In the genomic region with DNA sequence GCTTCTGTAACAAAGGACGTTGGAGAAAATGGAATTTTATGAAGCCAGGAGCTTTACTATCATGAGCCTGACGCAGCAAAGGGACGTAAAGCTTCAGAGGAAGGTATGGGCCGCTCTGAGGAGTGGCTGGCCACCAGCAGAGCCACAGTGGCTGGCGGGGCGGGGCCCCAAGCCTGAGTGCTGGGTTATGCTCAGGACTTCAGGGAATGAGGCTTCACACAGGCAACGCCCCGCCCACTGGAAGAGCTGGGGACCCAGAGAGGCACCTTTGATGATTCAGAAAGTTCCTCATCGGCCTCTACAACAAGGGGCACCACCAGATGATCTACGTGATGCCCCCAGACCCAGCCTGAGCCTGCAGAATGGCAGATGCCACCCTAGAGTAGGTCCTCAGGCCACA, we compare ENCODE assay signal across 17 cellular contexts. TPM values are rescaled to one million over a fixed set of nuclear protein-coding genes. Genes with fewer than 3 reads are reported as not detected.
DNase-seq lines count a peak whose midpoint lies in the region; ATAC-seq, FAIRE-seq and TF ChIP-seq lines count a peak whose summit lies in the region.
"Had no signal": no experiment of that assay in that cellular context is flagged by ENCODE, and none has a peak within 500 bp of the region (broad histone marks: within the 10 kb centered on the region; RNA-seq: fewer than 3 reads in every experiment).

No MANE protein-coding gene starts in this region.

- H3K4me3 Mint-ChIP-seq in activated T-cell treated with anti-CD3 and anti-CD28 coated beads, Interleukin-2, amount 50 U/mL, for 24 hours = no peak overlapping the region
- no peak overlapping the region for H3K4me3 Mint-ChIP-seq in activated T-cell treated with anti-CD3 and anti-CD28 coated beads, Interleukin-2, amount 50 U/mL, for 4 hours
- H3K4me3 Mint-ChIP-seq in neural crest cell = no peak overlapping the region
- H3K4me3 Mint-ChIP-seq: CD8-positive, alpha-beta memory T cell; GM23338 had no signal

- BruUV-seq in K562 (replicated peaks; lab: Mats Ljungman, UMichigan) = no TSS peak

- H3K79me2 ChIP-seq in K562 (ENCODE audit: control insufficient read depth, insufficient read depth, low read length) = peaks cover 30% of the 10 kb centered on the region

- H3K9me3 Mint-ChIP-seq in activated T-cell treated with anti-CD3 and anti-CD28 coated beads, Interleukin-2, amount 50 U/mL, for 24 hours = no peaks in the 10 kb centered on the region
- no peaks in the 10 kb centered on the region for H3K9me3 Mint-ChIP-seq in activated T-cell treated with anti-CD3 and anti-CD28 coated beads, Interleukin-2, amount 50 U/mL, for 4 hours
- no peaks in the 10 kb centered on the region for H3K9me3 Mint-ChIP-seq in neural crest cell
- H3K9me3 Mint-ChIP-seq: CD8-positive, alpha-beta memory T cell; GM23338 had no signal

- H3K4me1 ChIP-seq in A549 (peaks cover 25% of the 10 kb centered on the region), K562 (replicated peaks in 1 of 2; ENCODE audit: control insufficient read depth in 2 of 2, insufficient read depth in 2 of 2, low read length in 2 of 2) (0 out of 5 replicates have a peak, but pooled peaks cover 0 to 3% of the 10 kb centered on the region in 2 experiments)
- H3K4me1 ChIP-seq: BLaER1, Caco-2 had no signal

- H3K27ac ChIP-seq in A549 (0 out of 6 replicates have a peak overlapping the region, but pooled peaks of 1 of the 2 experiments have one; percentile 9), K562 (ENCODE audit: extremely low read depth, low read depth, low read length) (no peak overlapping the region)
- H3K27ac ChIP-seq: 22Rv1, BLaER1 had no signal

- POLR2A ChIA-PET in A549 (lab: Yijun Ruan, JAX) = interaction anchor here (1.2 to 3.0 kb wide), 2 partner anchors 9 to 19 kb away, joined by 5 to 10 read pairs; a partner anchor contains a TSS
- POLR2A ChIA-PET in K562 (lab: Yijun Ruan, JAX) = interaction anchor here (1.4 to 3.7 kb wide), 2 partner anchors 8 to 20 kb away, joined by 9 to 19 read pairs; a partner anchor contains a TSS

- no peak for ATAC-seq in activated T-cell treated with anti-CD3 and anti-CD28 coated beads, Interleukin-2, amount 50 U/mL, for 4 hours
- peak; percentile 17 to 29; a peak in 2 of 6 replicates for ATAC-seq in A549
- no peak for ATAC-seq in K562
- no peak for ATAC-seq in HG02798 (IDR thresholded peaks at IDR 0.05; ENCODE audit: poor library complexity, unreplicated experiment)
- ATAC-seq: GM23338 had no signal

- no peak overlapping the region for H3K9ac ChIP-seq in K562 (ENCODE audit: insufficient read depth in 1 of 2, low read depth in 2 of 2, low read length in 2 of 2)
- H3K9ac ChIP-seq: BLaER1 had no signal

- FAIRE-seq in A549 (lab: Jason Lieb, UNC) (no peak), K562 (lab: Jason Lieb, UNC) (no peak)
- FAIRE-seq: GM18507 had no signal

- H3K27me3 Mint-ChIP-seq in activated T-cell treated with anti-CD3 and anti-CD28 coated beads, Interleukin-2, amount 50 U/mL, for 24 hours = no peaks in the 10 kb centered on the region
- no peaks in the 10 kb centered on the region for H3K27me3 Mint-ChIP-seq in activated T-cell treated with anti-CD3 and anti-CD28 coated beads, Interleukin-2, amount 50 U/mL, for 4 hours (ENCODE audit: low read depth)
- no peaks in the 10 kb centered on the region for H3K27me3 Mint-ChIP-seq in neural crest cell (ENCODE audit: low read depth)
- H3K27me3 Mint-ChIP-seq: CD8-positive, alpha-beta memory T cell had no signal

- H4K20me1 ChIP-seq in K562 (replicated peaks; ENCODE audit: control insufficient read depth, insufficient read depth, low read length) = no peaks in the 10 kb centered on the region; the same call in 1 of the 2 replicates

- no peaks in the 10 kb centered on the region for H3K9me3 ChIP-seq in A549
- H3K9me3 ChIP-seq in K562 (replicated peaks; ENCODE audit: control insufficient read depth, insufficient read depth, low read depth, low read length) = no peaks in the 10 kb centered on the region
- H3K9me3 ChIP-seq: BLaER1, Caco-2 had no signal

- WGBS in A549 (ENCODE audit: missing lambda C conversion rate) = 87% methylated on average over 10 of the region's 10 CpGs
- 88% methylated on average over 10 of the region's 10 CpGs for WGBS in K562 (ENCODE audit: insufficient coverage, low coverage, missing lambda C conversion rate)

- peaks cover 98% of the 10 kb centered on the region for H3K36me3 ChIP-seq in K562 (ENCODE audit: control insufficient read depth, insufficient read depth, low read length)

- intact Hi-C loops in K562 (cut with micrococcal nuclease) (no loop called here), head of caudate nucleus (cut with DNase I) (no loop called here)

- TF ChIP-seq POLR2A in A549 (IDR thresholded peaks at IDR 0.05; ENCODE audit: low read length) (no peak), K562 (conservative IDR thresholded peaks at IDR 0.05) (no peak)

- H3K4me3 ChIP-seq in A549 (no peak overlapping the region), K562 (no peak overlapping the region)
- H3K4me3 ChIP-seq: BLaER1, GM23338 had no signal

- peaks cover 8% of the 10 kb centered on the region for H3K4me1 Mint-ChIP-seq in activated T-cell treated with anti-CD3 and anti-CD28 coated beads, Interleukin-2, amount 50 U/mL, for 24 hours (ENCODE audit: low read depth)
- peaks cover 5% of the 10 kb centered on the region for H3K4me1 Mint-ChIP-seq in activated T-cell treated with anti-CD3 and anti-CD28 coated beads, Interleukin-2, amount 50 U/mL, for 4 hours (ENCODE audit: low read depth)
- H3K4me1 Mint-ChIP-seq in neural crest cell = no peaks in the 10 kb centered on the region
- H3K4me1 Mint-ChIP-seq: GM23338 had no signal

- in situ Hi-C loops in K562 (cut with MboI) (no loop called here), G401 (cut with HindIII; ENCODE audit: low sequenced_read_pairs) (no loop called here)

- no peak overlapping the region for H2AFZ ChIP-seq in K562 (ENCODE audit: low read depth, low read length)
- H2AFZ ChIP-seq: GM23338 had no signal

- H3K4me2 ChIP-seq in A549 = no peak overlapping the region
- H3K4me2 ChIP-seq in K562 (ENCODE audit: insufficient read depth, low read length) = no peak overlapping the region
- H3K4me2 ChIP-seq: BLaER1, GM23338 had no signal

- H3K27ac Mint-ChIP-seq in activated T-cell treated with anti-CD3 and anti-CD28 coated beads, Interleukin-2, amount 50 U/mL, for 24 hours = peak overlapping the region; percentile 33
- peak overlapping the region; percentile 35 for H3K27ac Mint-ChIP-seq in neural crest cell (ENCODE audit: unreplicated experiment)
- H3K27ac Mint-ChIP-seq: CD8-positive, alpha-beta memory T cell; GM23338 had no signal

- TF ChIP-seq RAD21 in A549 (conservative IDR thresholded peaks at IDR 0.05 in 1 of 2, IDR thresholded peaks at IDR 0.05 in 1 of 2) (no peak), K562 (CRISPR knock-in tag; conservative IDR thresholded peaks at IDR 0.05 in 1 of 2, IDR thresholded peaks at IDR 0.05 in 1 of 2) (no peak)

- H3K36me3 Mint-ChIP-seq in activated T-cell treated with anti-CD3 and anti-CD28 coated beads, Interleukin-2, amount 50 U/mL, for 24 hours (ENCODE audit: low read depth) = peaks cover 96% of the 10 kb centered on the region
- peaks cover 44% of the 10 kb centered on the region for H3K36me3 Mint-ChIP-seq in activated T-cell treated with anti-CD3 and anti-CD28 coated beads, Interleukin-2, amount 50 U/mL, for 4 hours (ENCODE audit: insufficient read depth)
- H3K36me3 Mint-ChIP-seq in neural crest cell (ENCODE audit: low read depth) = peaks cover 14% of the 10 kb centered on the region

- no peaks in the 10 kb centered on the region for H3K9me1 ChIP-seq in K562 (ENCODE audit: control insufficient read depth, insufficient read depth, low read length)

- no peak for DNase-seq in activated T-cell treated with anti-CD3 and anti-CD28 coated beads, Interleukin-2, amount 50 U/mL, for 24 hours
- DNase-seq in activated T-cell treated with anti-CD3 and anti-CD28 coated beads, Interleukin-2, amount 50 U/mL, for 4 hours = no peak
- DNase-seq in A549 (ENCODE audit: low read depth in 1 of 2, low spot score in 1 of 2) (no peak), K562 (ENCODE audit: extremely low read depth in 1 of 4, low spot score in 3 of 4) (no peak), neural crest cell (ENCODE audit: low read depth, low spot score) (no peak), head of caudate nucleus (no peak), G401 (ENCODE audit: low spot score) (no peak)
- DNase-seq: AML-193; Caco-2; CD8-positive, alpha-beta memory T cell; DND-41; H7 had no signal

- H3K27me3 ChIP-seq in K562 (ENCODE audit: control insufficient read depth in 2 of 2, insufficient read depth in 2 of 2, low read length in 2 of 2) = no peaks in the 10 kb centered on the region
- H3K27me3 ChIP-seq: BLaER1 had no signal

- TF ChIP-seq EP300 in A549 (IDR thresholded peaks at IDR 0.05) = no peak
- TF ChIP-seq EP300 in K562 (IDR thresholded peaks at IDR 0.05; ENCODE audit: low read length) = no peak

- CTCF ChIA-PET in A549 (lab: Yijun Ruan, JAX) = interaction anchor here (0.6 to 2.3 kb wide), 5 partner anchors 9 to 790 kb away, joined by 3 to 13 read pairs (median 3); a partner anchor contains a TSS
- CTCF ChIA-PET in K562 (lab: Yijun Ruan, JAX; ENCODE audit: low intra/inter-chr PET ratio) = no interaction called here

- TF ChIP-seq CTCF in A549 (IDR thresholded peaks at IDR 0.05) (no peak), K562 (IDR thresholded peaks at IDR 0.05 in 2 of 3, conservative IDR thresholded peaks at IDR 0.05 in 1 of 3; ENCODE audit: insufficient read depth in 2 of 3, low read depth in 1 of 3, low read length in 3 of 3) (no peak), neural crest cell (conservative IDR thresholded peaks at IDR 0.05) (no peak)

RNA-seq across cellular contexts. Expression of a gene that starts 8.8 kb away (rescaled TPM):
- total RNA-seq in activated T-cell treated with anti-CD3 and anti-CD28 coated beads, Interleukin-2, amount 50 U/mL, for 4 hours = 100 to 1,000 TPM; 181 to 194 (median 181) TPM
- polyA plus RNA-seq in A549 (2011; rRNA removed) (120 and 134 TPM in 2 replicates), A549 (2017; fragmentation: RNase III; extraction: RNeasy Plus Mini Kit Qiagen cat#74134 plus additional on column Dnase treatment) (111 to 123 TPM (median 116 TPM) in 3 replicates), K562 (2011; rRNA removed) (116 and 135 TPM in 2 replicates), K562 (2014; fragmentation: Illumina TruSeq; extraction: Trizol) (129 and 135 TPM in 2 replicates), K562 (2014; fragmentation: Nextera tagmentation; extraction: Ambion mirVana) (100 to 1,000 TPM in 1 of 2 experiments, 10 to 100 TPM in 1; 42.4 to 139 TPM), K562 (2014; rRNA removed) (148 and 150 TPM in 2 replicates)
- 164 and 165 TPM in 2 replicates for polyA plus RNA-seq in A549 (2012; cell fraction: cytosol; rRNA removed)
- polyA plus RNA-seq in A549 (2012; cell fraction: nucleus; rRNA removed) = 135 and 142 TPM in 2 replicates
- polyA minus RNA-seq in A549 (2011; rRNA and poly(A)+ RNA removed) = 93.6 and 122 TPM in 2 replicates
- 105 and 163 TPM in 2 replicates for total RNA-seq in K562 (2011; cell fraction: chromatin; rRNA removed; ENCODE audit: low replicate concordance)
- 111 and 135 TPM in 2 replicates for total RNA-seq in K562 (2011; cell fraction: nucleolus; rRNA removed)
- 77.2 and 104 TPM in 2 replicates for total RNA-seq in K562 (2011; cell fraction: nucleoplasm; rRNA removed)
- total RNA-seq in K562 (2014; rRNA removed) (91.1 and 91.3 TPM in 2 replicates), K562 (2014; rRNA removed; fragmentation: Illumina TruSeq; extraction: Trizol) (61.3 and 63.6 TPM in 2 replicates), K562 (2015; rRNA removed; fragmentation: Illumina TruSeq; extraction: Trizol) (81.2 and 85.7 TPM in 2 replicates), K562 (2021) (117 and 119 TPM in 2 replicates), neural crest cell (60.1 and 62.3 TPM in 2 replicates)
- polyA plus RNA-seq in K562 (2011; cell fraction: cytosol; rRNA removed) = 157 and 178 TPM in 2 replicates
- polyA plus RNA-seq in K562 (2011; cell fraction: nucleus; rRNA removed) = 86.6 and 87.3 TPM in 2 replicates
- 117 and 160 TPM in 2 replicates for polyA plus RNA-seq in K562 (2012)
- polyA minus RNA-seq in K562 (2011; rRNA and poly(A)+ RNA removed) = 122 and 124 TPM in 2 replicates
- polyA minus RNA-seq in K562 (2011; cell fraction: cytosol; rRNA and poly(A)+ RNA removed) = 84.0 and 111 TPM in 2 replicates
- 40.3 and 72.0 TPM in 2 replicates for polyA minus RNA-seq in K562 (2011; cell fraction: nucleus; rRNA and poly(A)+ RNA removed)
- 134 and 158 TPM in 2 replicates for total RNA-seq in G401 (2014; rRNA removed; shearing (Covaris generic))

RNA-seq across cellular contexts. Expression of a gene that starts 16.2 kb away (rescaled TPM):
- total RNA-seq in activated T-cell treated with anti-CD3 and anti-CD28 coated beads, Interleukin-2, amount 50 U/mL, for 4 hours = 10 to 100 TPM; 34.7 to 44.2 (median 36.5) TPM
- 15.5 and 16.1 TPM in 2 replicates for polyA plus RNA-seq in A549 (2011; rRNA removed)
- polyA plus RNA-seq in A549 (2012; cell fraction: cytosol; rRNA removed) = 12.5 and 15.3 TPM in 2 replicates
- polyA plus RNA-seq in A549 (2012; cell fraction: nucleus; rRNA removed) = 35.6 and 38.2 TPM in 2 replicates
- polyA plus RNA-seq in A549 (2017; fragmentation: RNase III; extraction: RNeasy Plus Mini Kit Qiagen cat#74134 plus additional on column Dnase treatment) = 16.2 to 17.6 TPM (median 16.9 TPM) in 3 replicates
- polyA minus RNA-seq in A549 (2011; rRNA and poly(A)+ RNA removed) = 18.9 and 27.5 TPM in 2 replicates
- total RNA-seq in K562 (2011; cell fraction: chromatin; rRNA removed; ENCODE audit: low replicate concordance) = 54.0 and 74.4 TPM in 2 replicates
- total RNA-seq in K562 (2011; cell fraction: nucleolus; rRNA removed) = 33.5 and 36.6 TPM in 2 replicates
- total RNA-seq in K562 (2011; cell fraction: nucleoplasm; rRNA removed) = 32.8 and 44.3 TPM in 2 replicates
- 14.9 and 20.6 TPM in 2 replicates for total RNA-seq in K562 (2014; rRNA removed)
- total RNA-seq in K562 (2014; rRNA removed; fragmentation: Illumina TruSeq; extraction: Trizol) = 14.6 and 17.4 TPM in 2 replicates
- total RNA-seq in K562 (2015; rRNA removed; fragmentation: Illumina TruSeq; extraction: Trizol) = 15.3 and 15.8 TPM in 2 replicates
- total RNA-seq in K562 (2021) = 33.7 and 34.4 TPM in 2 replicates
- 7.1 and 8.5 TPM in 2 replicates for polyA plus RNA-seq in K562 (2011; rRNA removed)
- 6.5 and 11.3 TPM in 2 replicates for polyA plus RNA-seq in K562 (2011; cell fraction: cytosol; rRNA removed)
- 25.1 and 34.9 TPM in 2 replicates for polyA plus RNA-seq in K562 (2011; cell fraction: nucleus; rRNA removed)
- polyA plus RNA-seq in K562 (2012) = 24.0 and 37.6 TPM in 2 replicates
- polyA plus RNA-seq in K562 (2014; fragmentation: Illumina TruSeq; extraction: Trizol) = 23.1 and 27.1 TPM in 2 replicates
- polyA plus RNA-seq in K562 (2014; fragmentation: Nextera tagmentation; extraction: Ambion mirVana) = 1 to 10 TPM; 1.9 to 2.0 TPM
- 10.7 and 12.1 TPM in 2 replicates for polyA plus RNA-seq in K562 (2014; rRNA removed)
- 11.3 and 13.3 TPM in 2 replicates for polyA minus RNA-seq in K562 (2011; rRNA and poly(A)+ RNA removed)
- polyA minus RNA-seq in K562 (2011; cell fraction: cytosol; rRNA and poly(A)+ RNA removed) = 10.2 and 17.9 TPM in 2 replicates
- 12.7 and 15.7 TPM in 2 replicates for polyA minus RNA-seq in K562 (2011; cell fraction: nucleus; rRNA and poly(A)+ RNA removed)
- total RNA-seq in neural crest cell = 48.7 and 55.1 TPM in 2 replicates
- total RNA-seq in G401 (2014; rRNA removed; shearing (Covaris generic)) = 12.4 and 24.3 TPM in 2 replicates

RNA-seq across cellular contexts. Expression of a gene that starts 19.6 kb away (rescaled TPM):
- 1 to 10 TPM; 5.5 to 8.5 (median 6.0) TPM for total RNA-seq in activated T-cell treated with anti-CD3 and anti-CD28 coated beads, Interleukin-2, amount 50 U/mL, for 4 hours
- polyA plus RNA-seq in A549 (2011; rRNA removed) (1,834 and 2,226 TPM in 2 replicates), A549 (2017; fragmentation: RNase III; extraction: RNeasy Plus Mini Kit Qiagen cat#74134 plus additional on column Dnase treatment) (2,775 to 2,908 TPM (median 2,777 TPM) in 3 replicates), K562 (2011; rRNA removed) (78.0 and 122 TPM in 2 replicates), K562 (2014; fragmentation: Illumina TruSeq; extraction: Trizol) (140 and 142 TPM in 2 replicates), K562 (2014; fragmentation: Nextera tagmentation; extraction: Ambion mirVana) (100 to 1,000 TPM in 1 of 2 experiments, 10 to 100 TPM in 1; 96.7 to 152 TPM), K562 (2014; rRNA removed) (116 and 122 TPM in 2 replicates)
- 1,879 and 2,170 TPM in 2 replicates for polyA plus RNA-seq in A549 (2012; cell fraction: cytosol; rRNA removed)
- 1,128 and 1,581 TPM in 2 replicates for polyA plus RNA-seq in A549 (2012; cell fraction: nucleus; rRNA removed)
- polyA minus RNA-seq in A549 (2011; rRNA and poly(A)+ RNA removed) = 822 and 1,005 TPM in 2 replicates
- total RNA-seq in K562 (2011; cell fraction: chromatin; rRNA removed; ENCODE audit: low replicate concordance) = 13.6 and 15.9 TPM in 2 replicates
- total RNA-seq in K562 (2011; cell fraction: nucleolus; rRNA removed) = 12.1 and 13.3 TPM in 2 replicates
- total RNA-seq in K562 (2011; cell fraction: nucleoplasm; rRNA removed) = 12.6 and 16.4 TPM in 2 replicates
- total RNA-seq in K562 (2014; rRNA removed) (88.9 and 98.8 TPM in 2 replicates), K562 (2014; rRNA removed; fragmentation: Illumina TruSeq; extraction: Trizol) (133 and 142 TPM in 2 replicates), K562 (2015; rRNA removed; fragmentation: Illumina TruSeq; extraction: Trizol) (198 and 202 TPM in 2 replicates), K562 (2021) (102 and 105 TPM in 2 replicates), neural crest cell (76.0 and 81.1 TPM in 2 replicates)
- 75.5 and 96.1 TPM in 2 replicates for polyA plus RNA-seq in K562 (2011; cell fraction: cytosol; rRNA removed)
- polyA plus RNA-seq in K562 (2011; cell fraction: nucleus; rRNA removed) = 20.9 and 23.0 TPM in 2 replicates
- 174 and 178 TPM in 2 replicates for polyA plus RNA-seq in K562 (2012)
- 41.7 and 49.6 TPM in 2 replicates for polyA minus RNA-seq in K562 (2011; rRNA and poly(A)+ RNA removed)
- 19.7 and 29.8 TPM in 2 replicates for polyA minus RNA-seq in K562 (2011; cell fraction: cytosol; rRNA and poly(A)+ RNA removed)
- 3.0 and 6.7 TPM in 2 replicates for polyA minus RNA-seq in K562 (2011; cell fraction: nucleus; rRNA and poly(A)+ RNA removed)
- 380 and 386 TPM in 2 replicates for total RNA-seq in G401 (2014; rRNA removed; shearing (Covaris generic))

Comparison
In these comparisons a context has a peak if more than half of its experiments do, and no peak if none do; other contexts are left out.
1. ATAC-seq: peak in A549 (2 of 2); none in activated T-cell treated with anti-CD3 and anti-CD28 coated beads, Interleukin-2, amount 50 U/mL, for 4 hours (0 of 2), K562 (single experiment) and HG02798 (single experiment).